Comparison of ENCODE assay signal across 33 cellular contexts in the genomic region with DNA sequence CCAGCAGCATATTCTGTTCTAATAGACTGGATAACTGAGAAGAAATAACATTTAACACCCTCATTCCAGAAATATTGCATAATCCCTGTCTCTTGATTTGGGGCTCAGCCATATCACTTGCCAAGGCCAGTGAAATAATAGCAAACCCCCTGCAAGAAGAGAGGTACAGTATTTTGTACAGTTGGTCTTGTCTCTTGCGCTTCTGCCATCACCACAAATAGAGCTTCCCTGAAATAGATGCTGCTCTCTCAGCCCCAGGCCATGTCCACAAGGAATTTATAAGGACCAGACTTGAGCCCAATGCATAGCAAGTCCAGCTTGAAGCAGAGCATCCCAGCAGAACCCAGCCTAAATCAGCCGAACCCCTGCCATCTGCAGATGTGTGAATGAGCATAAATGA.
"Had no signal": no experiment of that assay in that cellular context is flagged by ENCODE, and none has a peak within 500 bp of the region (broad histone marks: within the 10 kb centered on the region; RNA-seq: fewer than 3 reads in every experiment).

No MANE protein-coding gene starts in this region.

- H3K27me3 ChIP-seq: ascending aorta, cardiac muscle cell had no signal

- H3K9me3 ChIP-seq: ascending aorta had no signal

- ATAC-seq: activated CD8-positive, alpha-beta memory T cell treated with anti-CD3 and anti-CD28 coated beads, Interleukin-2, amount 10 ng/mL, durations not matched to agents 7 days and 5 days; activated CD8-positive, alpha-beta T cell treated with anti-CD3 and anti-CD28 coated beads, Interleukin-2, amount 10 ng/mL, durations not matched to agents 7 days and 5 days; activated naive CD8-positive, alpha-beta T cell treated with anti-CD3 and anti-CD28 coated beads, Interleukin-2, amount 50 U/mL, for 24 hours had no signal

- H3K4me1 ChIP-seq: ascending aorta had no signal

- DNase-seq: activated B cell treated with CpG ODN at 0.5 μM for 24 hours; activated CD4-positive, alpha-beta memory T cell treated with anti-CD3 and anti-CD28 coated beads, Interleukin-2, amount 10 ng/mL, durations not matched to agents 7 days and 5 days; activated CD4-positive, alpha-beta T cell treated with anti-CD3 and anti-CD28 coated beads for 4 hours; activated CD4-positive, alpha-beta T cell treated with anti-CD3 and anti-CD28 coated beads, Interleukin-2, amount 10 ng/mL, durations not matched to agents 7 days and 5 days; activated CD4-positive, alpha-beta T cell treated with anti-CD3 and anti-CD28 coated beads, Interleukin-2, amount 50 U/mL, for 48 hours; activated CD4-positive, CD25-positive, alpha-beta regulatory T cell treated with anti-CD3 and anti-CD28 coated beads, Interleukin-2, amount 50 U/mL, for 72 hours; activated CD8-positive, alpha-beta memory T cell treated with anti-CD3 and anti-CD28 coated beads for 24 hours; activated CD8-positive, alpha-beta memory T cell treated with anti-CD3 and anti-CD28 coated beads, Interleukin-2, amount 10 ng/mL, durations not matched to agents 7 days and 5 days; activated CD8-positive, alpha-beta memory T cell treated with anti-CD3 and anti-CD28 coated beads, Interleukin-2, amount 50 U/mL, for 48 hours; activated CD8-positive, alpha-beta T cell treated with anti-CD3 and anti-CD28 coated beads, Interleukin-2, amount 10 ng/mL, durations not matched to agents 7 days and 5 days; activated effector memory CD4-positive, alpha-beta T cell treated with Interleukin-2 at 50 U/mL for 16 hours; activated gamma-delta T cell; activated naive CD4-positive, alpha-beta T cell treated with anti-CD3 and anti-CD28 coated beads, Interleukin-2, amount 10 ng/mL, durations not matched to agents 7 days and 5 days; activated naive CD4-positive, alpha-beta T cell treated with Interleukin-2 at 50 U/mL for 16 hours; activated naive CD8-positive, alpha-beta T cell treated with anti-CD3 and anti-CD28 coated beads, Interleukin-2, amount 10 ng/mL, durations not matched to agents 7 days and 5 days; activated naive CD8-positive, alpha-beta T cell treated with anti-CD3 and anti-CD28 coated beads, Interleukin-2, amount 50 U/mL, for 24 hours; activated T-cell treated with anti-CD3 and anti-CD28 coated beads, Interleukin-2, amount 50 U/mL, for 24 hours; activated T-cell treated with anti-CD3 and anti-CD28 coated beads, Interleukin-2, amount 50 U/mL, for 48 hours; amygdala; anterior cingulate cortex; T-helper 1 cell; T-helper 2 cell; T-helper 9 cell had no signal

- H3K27ac Mint-ChIP-seq: activated B cell treated with CpG ODN at 0.5 μM for 24 hours; activated CD4-positive, alpha-beta memory T cell treated with anti-CD3 and anti-CD28 coated beads, Interleukin-2, amount 10 ng/mL, durations not matched to agents 7 days and 5 days; activated CD4-positive, alpha-beta T cell treated with anti-CD3 and anti-CD28 coated beads, Interleukin-2, amount 10 ng/mL, durations not matched to agents 7 days and 5 days; activated CD8-positive, alpha-beta memory T cell treated with anti-CD3 and anti-CD28 coated beads, Interleukin-2, amount 10 ng/mL, durations not matched to agents 7 days and 5 days; activated CD8-positive, alpha-beta T cell treated with anti-CD3 and anti-CD28 coated beads, Interleukin-2, amount 10 ng/mL, durations not matched to agents 7 days and 5 days; activated naive CD4-positive, alpha-beta T cell treated with anti-CD3 and anti-CD28 coated beads, Interleukin-2, amount 10 ng/mL, durations not matched to agents 7 days and 5 days; activated naive CD4-positive, alpha-beta T cell treated with anti-CD3 and anti-CD28 coated beads, Interleukin-2, amount 50 U/mL, for 24 hours; activated naive CD8-positive, alpha-beta T cell; activated naive CD8-positive, alpha-beta T cell treated with anti-CD3 and anti-CD28 coated beads, Interleukin-2, amount 10 ng/mL, durations not matched to agents 7 days and 5 days; activated naive CD8-positive, alpha-beta T cell treated with anti-CD3 and anti-CD28 coated beads, Interleukin-2, amount 50 U/mL, for 24 hours; activated T-cell treated with anti-CD3 and anti-CD28 coated beads, Interleukin-2, amount 50 U/mL, for 24 hours; activated T-helper 2 cell treated with anti-CD3 and anti-CD28 coated beads, Interferon-gamma antibody, Interleukin-2, Interleukin-4, amounts not matched to agents 10 μg/mL and 5 μg/mL and 100 μg/mL, durations not matched to agents 14 hours and 24 hours and 36 hours; brain; T-helper 1 cell treated with Interleukin-12 subunit alpha and Interleukin-12 subunit beta and Interleukin-4 antibody, amounts not matched to agents 30 μg/mL and 1 μg/mL, for 36 hours; T-helper 2 cell treated with Interferon-gamma antibody and Interleukin-4, amounts not matched to agents 5 μg/mL and 100 μg/mL, for 36 hours had no signal

- H3K36me3 ChIP-seq: ascending aorta, cardiac muscle cell had no signal

- H3K9me3 Mint-ChIP-seq: activated B cell treated with CpG ODN at 0.5 μM for 24 hours; activated CD4-positive, alpha-beta memory T cell treated with anti-CD3 and anti-CD28 coated beads, Interleukin-2, amount 10 ng/mL, durations not matched to agents 7 days and 5 days; activated CD4-positive, alpha-beta T cell treated with anti-CD3 and anti-CD28 coated beads, Interleukin-2, amount 10 ng/mL, durations not matched to agents 7 days and 5 days; activated naive CD4-positive, alpha-beta T cell treated with anti-CD3 and anti-CD28 coated beads, Interleukin-2, amount 10 ng/mL, durations not matched to agents 7 days and 5 days; activated naive CD8-positive, alpha-beta T cell treated with anti-CD3 and anti-CD28 coated beads, Interleukin-2, amount 10 ng/mL, durations not matched to agents 7 days and 5 days; activated naive CD8-positive, alpha-beta T cell treated with anti-CD3 and anti-CD28 coated beads, Interleukin-2, amount 50 U/mL, for 24 hours; activated T-cell treated with anti-CD3 and anti-CD28 coated beads, Interleukin-2, amount 50 U/mL, for 24 hours; activated T-helper 2 cell treated with anti-CD3 and anti-CD28 coated beads, Interferon-gamma antibody, Interleukin-2, Interleukin-4, amounts not matched to agents 10 μg/mL and 5 μg/mL and 100 μg/mL, durations not matched to agents 14 hours and 24 hours and 36 hours; central memory CD8-positive, alpha-beta T cell; T-helper 1 cell treated with Interleukin-12 subunit alpha and Interleukin-12 subunit beta and Interleukin-4 antibody, amounts not matched to agents 30 μg/mL and 1 μg/mL, for 36 hours; T-helper 2 cell treated with Interferon-gamma antibody and Interleukin-4, amounts not matched to agents 5 μg/mL and 100 μg/mL, for 36 hours had no signal

- H3K36me3 Mint-ChIP-seq: activated CD8-positive, alpha-beta memory T cell treated with anti-CD3 and anti-CD28 coated beads, Interleukin-2, amount 10 ng/mL, durations not matched to agents 7 days and 5 days; activated naive CD4-positive, alpha-beta T cell treated with anti-CD3 and anti-CD28 coated beads, Interleukin-2, amount 10 ng/mL, durations not matched to agents 7 days and 5 days; activated naive CD4-positive, alpha-beta T cell treated with anti-CD3 and anti-CD28 coated beads, Interleukin-2, amount 50 U/mL, for 24 hours; activated naive CD8-positive, alpha-beta T cell; activated naive CD8-positive, alpha-beta T cell treated with anti-CD3 and anti-CD28 coated beads, Interleukin-2, amount 10 ng/mL, durations not matched to agents 7 days and 5 days; brain had no signal

- H3K27ac ChIP-seq: ascending aorta, cardiac muscle cell, VCaP had no signal

- H3K27me3 Mint-ChIP-seq: activated B cell treated with CpG ODN at 0.5 μM for 24 hours; activated CD4-positive, alpha-beta memory T cell treated with anti-CD3 and anti-CD28 coated beads, Interleukin-2, amount 10 ng/mL, durations not matched to agents 7 days and 5 days; activated CD8-positive, alpha-beta memory T cell treated with anti-CD3 and anti-CD28 coated beads, Interleukin-2, amount 10 ng/mL, durations not matched to agents 7 days and 5 days; activated naive CD4-positive, alpha-beta T cell treated with anti-CD3 and anti-CD28 coated beads, Interleukin-2, amount 10 ng/mL, durations not matched to agents 7 days and 5 days; activated naive CD4-positive, alpha-beta T cell treated with anti-CD3 and anti-CD28 coated beads, Interleukin-2, amount 50 U/mL, for 24 hours; activated naive CD8-positive, alpha-beta T cell; activated naive CD8-positive, alpha-beta T cell treated with anti-CD3 and anti-CD28 coated beads, Interleukin-2, amount 10 ng/mL, durations not matched to agents 7 days and 5 days; activated naive CD8-positive, alpha-beta T cell treated with anti-CD3 and anti-CD28 coated beads, Interleukin-2, amount 50 U/mL, for 24 hours; activated T-cell treated with anti-CD3 and anti-CD28 coated beads, Interleukin-2, amount 50 U/mL, for 24 hours; central memory CD8-positive, alpha-beta T cell had no signal

- H3K4me1 Mint-ChIP-seq: activated B cell treated with CpG ODN at 0.5 μM for 24 hours; activated CD4-positive, alpha-beta memory T cell treated with anti-CD3 and anti-CD28 coated beads, Interleukin-2, amount 10 ng/mL, durations not matched to agents 7 days and 5 days; activated CD4-positive, alpha-beta T cell treated with anti-CD3 and anti-CD28 coated beads, Interleukin-2, amount 10 ng/mL, durations not matched to agents 7 days and 5 days; activated CD8-positive, alpha-beta memory T cell treated with anti-CD3 and anti-CD28 coated beads, Interleukin-2, amount 10 ng/mL, durations not matched to agents 7 days and 5 days; activated naive CD4-positive, alpha-beta T cell treated with anti-CD3 and anti-CD28 coated beads, Interleukin-2, amount 10 ng/mL, durations not matched to agents 7 days and 5 days; activated naive CD4-positive, alpha-beta T cell treated with anti-CD3 and anti-CD28 coated beads, Interleukin-2, amount 50 U/mL, for 24 hours; activated naive CD8-positive, alpha-beta T cell treated with anti-CD3 and anti-CD28 coated beads, Interleukin-2, amount 10 ng/mL, durations not matched to agents 7 days and 5 days; activated naive CD8-positive, alpha-beta T cell treated with anti-CD3 and anti-CD28 coated beads, Interleukin-2, amount 50 U/mL, for 24 hours; central memory CD8-positive, alpha-beta T cell had no signal

- H3K4me3 Mint-ChIP-seq: activated B cell treated with CpG ODN at 0.5 μM for 24 hours; activated CD4-positive, alpha-beta memory T cell treated with anti-CD3 and anti-CD28 coated beads, Interleukin-2, amount 10 ng/mL, durations not matched to agents 7 days and 5 days; activated CD4-positive, alpha-beta T cell treated with anti-CD3 and anti-CD28 coated beads, Interleukin-2, amount 10 ng/mL, durations not matched to agents 7 days and 5 days; activated CD8-positive, alpha-beta memory T cell treated with anti-CD3 and anti-CD28 coated beads, Interleukin-2, amount 10 ng/mL, durations not matched to agents 7 days and 5 days; activated CD8-positive, alpha-beta T cell treated with anti-CD3 and anti-CD28 coated beads, Interleukin-2, amount 10 ng/mL, durations not matched to agents 7 days and 5 days; activated naive CD4-positive, alpha-beta T cell treated with anti-CD3 and anti-CD28 coated beads, Interleukin-2, amount 10 ng/mL, durations not matched to agents 7 days and 5 days; activated naive CD4-positive, alpha-beta T cell treated with anti-CD3 and anti-CD28 coated beads, Interleukin-2, amount 50 U/mL, for 24 hours; activated naive CD8-positive, alpha-beta T cell; activated naive CD8-positive, alpha-beta T cell treated with anti-CD3 and anti-CD28 coated beads, Interleukin-2, amount 10 ng/mL, durations not matched to agents 7 days and 5 days; activated naive CD8-positive, alpha-beta T cell treated with anti-CD3 and anti-CD28 coated beads, Interleukin-2, amount 50 U/mL, for 24 hours; activated T-cell treated with anti-CD3 and anti-CD28 coated beads, Interleukin-2, amount 50 U/mL, for 24 hours; brain; central memory CD8-positive, alpha-beta T cell; T-helper 1 cell treated with Interleukin-12 subunit alpha and Interleukin-12 subunit beta and Interleukin-4 antibody, amounts not matched to agents 30 μg/mL and 1 μg/mL, for 36 hours; T-helper 2 cell treated with Interferon-gamma antibody and Interleukin-4, amounts not matched to agents 5 μg/mL and 100 μg/mL, for 36 hours had no signal

- H3K4me3 ChIP-seq: ascending aorta, cardiac muscle cell had no signal
